In the genomic region with DNA sequence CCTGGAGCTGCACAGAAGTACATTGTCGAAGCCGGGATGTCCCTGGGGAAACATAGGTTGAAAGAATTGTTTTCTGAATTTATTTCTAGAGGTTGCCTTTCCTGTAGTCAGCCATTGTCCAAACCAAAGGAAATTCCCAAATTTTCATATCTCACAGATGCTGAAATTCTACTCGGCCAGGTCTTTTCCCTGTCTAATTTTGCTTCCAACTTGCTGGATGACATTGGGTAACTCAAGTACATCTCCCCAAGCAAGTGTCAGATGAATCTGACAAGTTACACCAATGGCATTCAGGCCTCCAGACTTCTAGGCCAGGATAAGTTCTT, we compare ENCODE assay signal across 15 cellular contexts. TPM values are rescaled to one million over a fixed set of nuclear protein-coding genes. Genes with fewer than 3 reads are reported as not detected.
DNase-seq lines count a peak whose midpoint lies in the region; ATAC-seq and TF ChIP-seq lines count a peak whose summit lies in the region.
"Had no signal": no experiment of that assay in that cellular context is flagged by ENCODE, and none has a peak within 500 bp of the region (broad histone marks: within the 10 kb centered on the region; RNA-seq: fewer than 3 reads in every experiment).

No MANE protein-coding gene starts in this region.

- TF ChIP-seq CTCF in RWPE1 (conservative IDR thresholded peaks at IDR 0.05; ENCODE audit: low read depth) (no peak), thoracic aorta (IDR thresholded peaks at IDR 0.05) (no peak)

- WGBS in mesodermal cell (ENCODE audit: insufficient coverage in 2 of 2), 2 experiments = 88 to 94% methylated on average over 1 of the region's 3 CpGs

- H3K27me3 ChIP-seq in thoracic aorta (replicated peaks; ENCODE audit: insufficient read depth) = no peaks in the 10 kb centered on the region

- ATAC-seq in thoracic aorta (ENCODE audit: insufficient number of reproducible peaks, low FRiP score, low read depth) (peak; percentile 2), HG02884 (IDR thresholded peaks at IDR 0.05; ENCODE audit: unreplicated experiment) (no peak), HG02840 (IDR thresholded peaks at IDR 0.05; ENCODE audit: low FRiP score, unreplicated experiment) (no peak), HG02642 (IDR thresholded peaks at IDR 0.05; ENCODE audit: poor library complexity, unreplicated experiment) (no peak)
- ATAC-seq: natural killer cell had no signal

- CTCF ChIA-PET in RWPE1 (lab: Yijun Ruan, JAX) = no interaction called here

- H3K4me1 ChIP-seq in mesodermal cell (ENCODE audit: control insufficient read depth, insufficient read depth, low read length, poor library complexity, severe bottlenecking) = peaks cover 26% of the 10 kb centered on the region
- H3K4me1 ChIP-seq in thoracic aorta (ENCODE audit: control insufficient read depth in 1 of 2, low read depth in 2 of 2) = peaks cover 17 to 81% of the 10 kb centered on the region in 2 donors

- POLR2A ChIA-PET in RWPE1 (lab: Yijun Ruan, JAX; ENCODE audit: low non-redundant PET) = no interaction called here

- H3K9me3 ChIP-seq in mesodermal cell (ENCODE audit: control insufficient read depth, low read length) (no peaks in the 10 kb centered on the region), thoracic aorta (no peaks in the 10 kb centered on the region)

- H3K27ac ChIP-seq in RWPE1 = peak overlapping the region; percentile 13; the same call in 1 of the 2 replicates
- H3K27ac ChIP-seq in caudate nucleus (ENCODE audit: low read depth, low read length) = peak overlapping the region; percentile 79
- H3K27ac ChIP-seq in mesodermal cell (ENCODE audit: low read depth, low read length, severe bottlenecking) = peak overlapping the region; percentile 92
- H3K27ac ChIP-seq in thoracic aorta = peak overlapping the region; percentile 38 to 62
- H3K27ac ChIP-seq: KMS-11 had no signal

- H3K4me3 ChIP-seq in mesodermal cell (ENCODE audit: extremely low read depth, insufficient read depth, low read length, poor library complexity, severe bottlenecking) (no peak overlapping the region), thoracic aorta (peak overlapping the region; percentile 16)
- H3K4me3 ChIP-seq: lung had no signal

- H3K36me3 ChIP-seq in mesodermal cell (ENCODE audit: control insufficient read depth, insufficient read depth, low read length) (no peaks in the 10 kb centered on the region), thoracic aorta (no peaks in the 10 kb centered on the region)

- DNase-seq in RWPE1 (ENCODE audit: low spot score) (no peak), caudate nucleus (lab: John Stamatoyannopoulos, UW) (no peak), thoracic aorta (ENCODE audit: low spot score) (no peak)
- DNase-seq: activated B cell treated with CpG ODN at 0.5 μM for 24 hours, GF-D8, natural killer cell, NCI-H1092, NCI-H2081 treated with DMSO at 0.1 percent for 48 hours, NCI-H526 had no signal

RNA-seq across cellular contexts. Expression of gene ROCK2, which starts 47.5 kb away (rescaled TPM):
- 25.8 TPM for polyA plus RNA-seq in mesodermal cell (2013, experiment 1 of 2)
- 33.7 TPM for polyA plus RNA-seq in mesodermal cell (2013, experiment 2 of 2)
- total RNA-seq in thoracic aorta = 10 to 100 TPM; 85.8 to 96.6 TPM

Comparison
In these comparisons a context has a peak if more than half of its experiments do, and no peak if none do; other contexts are left out.
1. H3K27ac ChIP-seq: peak in every context shown above with its lines; median percentile 92 in mesodermal cell; 79 in caudate nucleus; 50 in thoracic aorta; 13 in RWPE1.